In genomic region chr20:31951203-31951529, GRCh38 we compare ENCODE assay signal across 1 cellular context.
TF ChIP-seq lines count a peak whose summit lies in the region.

No MANE protein-coding gene starts in this region.

TF ChIP-seq in HepG2, 621 proteins besides CTCF, POLR2A, EP300 and RAD21 (continues in another document):
- TF ChIP-seq ZNF20 (CRISPR knock-in tag; IDR thresholded peaks at IDR 0.05) (0 out of 2 replicates have a peak, but pooled peaks have one; percentile 14), HNF4G (IDR thresholded peaks at IDR 0.05; ENCODE audit: borderline replicate concordance, low read depth, low read length) (no peak), HNF4G (CRISPR knock-in tag; IDR thresholded peaks at IDR 0.05; ENCODE audit: borderline replicate concordance, low read depth) (no peak), ZNF703 (CRISPR knock-in tag; IDR thresholded peaks at IDR 0.05; ENCODE audit: borderline replicate concordance) (no peak), DMAP1 (CRISPR knock-in tag; IDR thresholded peaks at IDR 0.05) (no peak), ZNF563 (CRISPR knock-in tag; IDR thresholded peaks at IDR 0.05) (no peak), RARG (CRISPR knock-in tag; IDR thresholded peaks at IDR 0.05; ENCODE audit: low read depth) (no peak), ZNF441 (CRISPR knock-in tag; IDR thresholded peaks at IDR 0.05; ENCODE audit: borderline replicate concordance) (0 out of 2 replicates have a peak, but pooled peaks have one; percentile 2), ZBTB7A (CRISPR knock-in tag; IDR thresholded peaks at IDR 0.05) (no peak), CERS6 (CRISPR knock-in tag; IDR thresholded peaks at IDR 0.05) (no peak), JUNB (CRISPR knock-in tag; IDR thresholded peaks at IDR 0.05; ENCODE audit: borderline replicate concordance) (0 out of 2 replicates have a peak, but pooled peaks have one; percentile 11), TBX3 (IDR thresholded peaks at IDR 0.05; ENCODE audit: borderline replicate concordance) (no peak), ZNF335 (CRISPR knock-in tag; IDR thresholded peaks at IDR 0.05) (no peak), ATF7 (IDR thresholded peaks at IDR 0.05) (peak; percentile 95), ATF7 (CRISPR knock-in tag; IDR thresholded peaks at IDR 0.05) (peak; percentile 57; the same call in 1 of the 2 replicates), ZNF740 (CRISPR knock-in tag; IDR thresholded peaks at IDR 0.05) (no peak), TBL1XR1 (IDR thresholded peaks at IDR 0.05; ENCODE audit: borderline replicate concordance, low read length, partially characterized antibody) (no peak), ARID4A (CRISPR knock-in tag; IDR thresholded peaks at IDR 0.05; ENCODE audit: borderline replicate concordance) (no peak), ZNF224 (CRISPR knock-in tag; IDR thresholded peaks at IDR 0.05) (0 out of 2 replicates have a peak, but pooled peaks have one; percentile 10), ZBED4 (CRISPR knock-in tag; IDR thresholded peaks at IDR 0.05; ENCODE audit: borderline replicate concordance) (no peak), NONO (IDR thresholded peaks at IDR 0.05) (no peak), NONO (CRISPR knock-in tag; conservative IDR thresholded peaks at IDR 0.05) (no peak), TAF15 (IDR thresholded peaks at IDR 0.05; ENCODE audit: low read depth, low read length, poor library complexity, severe bottlenecking) (no peak), TOPORS (CRISPR knock-in tag; IDR thresholded peaks at IDR 0.05) (no peak), ZNF253 (CRISPR knock-in tag; IDR thresholded peaks at IDR 0.05; ENCODE audit: borderline replicate concordance) (no peak), MBD4 (IDR thresholded peaks at IDR 0.05; ENCODE audit: borderline replicate concordance, low read length) (no peak), ZNF530 (CRISPR knock-in tag; IDR thresholded peaks at IDR 0.05; ENCODE audit: low read depth) (no peak), ZNF713 (CRISPR knock-in tag; IDR thresholded peaks at IDR 0.05) (no peak), ZFX (CRISPR knock-in tag; IDR thresholded peaks at IDR 0.05; ENCODE audit: low read depth) (no peak), RFX5 (IDR thresholded peaks at IDR 0.05; ENCODE audit: low read depth, low read length) (no peak), ZNF878 (CRISPR knock-in tag; IDR thresholded peaks at IDR 0.05) (no peak), ZNF550 (CRISPR knock-in tag; IDR thresholded peaks at IDR 0.05; ENCODE audit: borderline replicate concordance) (no peak)
- TF ChIP-seq, protein P1, sequence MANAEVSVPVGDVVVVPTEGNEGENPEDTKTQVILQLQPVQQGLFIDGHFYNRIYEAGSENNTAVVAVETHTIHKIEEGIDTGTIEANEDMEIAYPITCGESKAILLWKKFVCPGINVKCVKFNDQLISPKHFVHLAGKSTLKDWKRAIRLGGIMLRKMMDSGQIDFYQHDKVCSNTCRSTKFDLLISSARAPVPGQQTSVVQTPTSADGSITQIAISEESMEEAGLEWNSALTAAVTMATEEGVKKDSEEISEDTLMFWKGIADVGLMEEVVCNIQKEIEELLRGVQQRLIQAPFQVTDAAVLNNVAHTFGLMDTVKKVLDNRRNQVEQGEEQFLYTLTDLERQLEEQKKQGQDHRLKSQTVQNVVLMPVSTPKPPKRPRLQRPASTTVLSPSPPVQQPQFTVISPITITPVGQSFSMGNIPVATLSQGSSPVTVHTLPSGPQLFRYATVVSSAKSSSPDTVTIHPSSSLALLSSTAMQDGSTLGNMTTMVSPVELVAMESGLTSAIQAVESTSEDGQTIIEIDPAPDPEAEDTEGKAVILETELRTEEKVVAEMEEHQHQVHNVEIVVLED (CRISPR knock-in tag; IDR thresholded peaks at IDR 0.05; ENCODE audit: borderline replicate concordance) = no peak
- TF ChIP-seq, protein P2, sequence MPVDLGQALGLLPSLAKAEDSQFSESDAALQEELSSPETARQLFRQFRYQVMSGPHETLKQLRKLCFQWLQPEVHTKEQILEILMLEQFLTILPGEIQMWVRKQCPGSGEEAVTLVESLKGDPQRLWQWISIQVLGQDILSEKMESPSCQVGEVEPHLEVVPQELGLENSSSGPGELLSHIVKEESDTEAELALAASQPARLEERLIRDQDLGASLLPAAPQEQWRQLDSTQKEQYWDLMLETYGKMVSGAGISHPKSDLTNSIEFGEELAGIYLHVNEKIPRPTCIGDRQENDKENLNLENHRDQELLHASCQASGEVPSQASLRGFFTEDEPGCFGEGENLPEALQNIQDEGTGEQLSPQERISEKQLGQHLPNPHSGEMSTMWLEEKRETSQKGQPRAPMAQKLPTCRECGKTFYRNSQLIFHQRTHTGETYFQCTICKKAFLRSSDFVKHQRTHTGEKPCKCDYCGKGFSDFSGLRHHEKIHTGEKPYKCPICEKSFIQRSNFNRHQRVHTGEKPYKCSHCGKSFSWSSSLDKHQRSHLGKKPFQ (CRISPR knock-in tag; IDR thresholded peaks at IDR 0.05; ENCODE audit: insufficient replicate concordance) = peak; percentile 59
- TF ChIP-seq, protein P3, sequence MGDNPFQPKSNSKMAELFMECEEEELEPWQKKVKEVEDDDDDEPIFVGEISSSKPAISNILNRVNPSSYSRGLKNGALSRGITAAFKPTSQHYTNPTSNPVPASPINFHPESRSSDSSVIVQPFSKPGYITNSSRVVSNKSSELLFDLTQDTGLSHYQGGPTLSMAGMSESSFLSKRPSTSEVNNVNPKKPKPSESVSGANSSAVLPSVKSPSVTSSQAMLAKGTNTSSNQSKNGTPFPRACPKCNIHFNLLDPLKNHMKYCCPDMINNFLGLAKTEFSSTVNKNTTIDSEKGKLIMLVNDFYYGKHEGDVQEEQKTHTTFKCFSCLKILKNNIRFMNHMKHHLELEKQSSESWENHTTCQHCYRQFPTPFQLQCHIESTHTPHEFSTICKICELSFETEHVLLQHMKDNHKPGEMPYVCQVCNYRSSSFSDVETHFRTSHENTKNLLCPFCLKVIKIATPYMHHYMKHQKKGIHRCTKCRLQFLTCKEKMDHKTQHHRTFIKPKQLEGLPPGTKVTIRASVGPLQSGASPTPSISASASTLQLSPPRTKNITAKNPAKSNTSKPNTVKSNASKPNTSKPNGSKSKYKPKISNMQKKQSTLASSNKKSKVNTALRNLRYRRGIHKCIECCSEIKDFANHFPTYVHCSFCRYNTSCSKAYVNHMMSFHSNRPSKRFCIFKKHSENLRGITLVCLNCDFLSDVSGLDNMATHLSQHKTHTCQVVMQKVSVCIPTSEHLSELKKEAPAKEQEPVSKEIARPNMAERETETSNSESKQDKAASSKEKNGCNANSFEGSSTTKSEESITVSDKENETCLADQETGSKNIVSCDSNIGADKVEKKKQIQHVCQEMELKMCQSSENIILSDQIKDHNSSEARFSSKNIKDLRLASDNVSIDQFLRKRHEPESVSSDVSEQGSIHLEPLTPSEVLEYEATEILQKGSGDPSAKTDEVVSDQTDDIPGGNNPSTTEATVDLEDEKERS (CRISPR knock-in tag; IDR thresholded peaks at IDR 0.05) = no peak
- TF ChIP-seq, protein P4, sequence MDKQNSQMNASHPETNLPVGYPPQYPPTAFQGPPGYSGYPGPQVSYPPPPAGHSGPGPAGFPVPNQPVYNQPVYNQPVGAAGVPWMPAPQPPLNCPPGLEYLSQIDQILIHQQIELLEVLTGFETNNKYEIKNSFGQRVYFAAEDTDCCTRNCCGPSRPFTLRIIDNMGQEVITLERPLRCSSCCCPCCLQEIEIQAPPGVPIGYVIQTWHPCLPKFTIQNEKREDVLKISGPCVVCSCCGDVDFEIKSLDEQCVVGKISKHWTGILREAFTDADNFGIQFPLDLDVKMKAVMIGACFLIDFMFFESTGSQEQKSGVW (CRISPR knock-in tag; IDR thresholded peaks at IDR 0.05; ENCODE audit: borderline replicate concordance) = 0 out of 2 replicates have a peak, but pooled peaks have one; percentile 27
- TF ChIP-seq, protein P5, sequence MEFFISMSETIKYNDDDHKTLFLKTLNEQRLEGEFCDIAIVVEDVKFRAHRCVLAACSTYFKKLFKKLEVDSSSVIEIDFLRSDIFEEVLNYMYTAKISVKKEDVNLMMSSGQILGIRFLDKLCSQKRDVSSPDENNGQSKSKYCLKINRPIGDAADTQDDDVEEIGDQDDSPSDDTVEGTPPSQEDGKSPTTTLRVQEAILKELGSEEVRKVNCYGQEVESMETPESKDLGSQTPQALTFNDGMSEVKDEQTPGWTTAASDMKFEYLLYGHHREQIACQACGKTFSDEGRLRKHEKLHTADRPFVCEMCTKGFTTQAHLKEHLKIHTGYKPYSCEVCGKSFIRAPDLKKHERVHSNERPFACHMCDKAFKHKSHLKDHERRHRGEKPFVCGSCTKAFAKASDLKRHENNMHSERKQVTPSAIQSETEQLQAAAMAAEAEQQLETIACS (CRISPR knock-in tag; IDR thresholded peaks at IDR 0.05) = no peak
- TF ChIP-seq, protein P6, sequence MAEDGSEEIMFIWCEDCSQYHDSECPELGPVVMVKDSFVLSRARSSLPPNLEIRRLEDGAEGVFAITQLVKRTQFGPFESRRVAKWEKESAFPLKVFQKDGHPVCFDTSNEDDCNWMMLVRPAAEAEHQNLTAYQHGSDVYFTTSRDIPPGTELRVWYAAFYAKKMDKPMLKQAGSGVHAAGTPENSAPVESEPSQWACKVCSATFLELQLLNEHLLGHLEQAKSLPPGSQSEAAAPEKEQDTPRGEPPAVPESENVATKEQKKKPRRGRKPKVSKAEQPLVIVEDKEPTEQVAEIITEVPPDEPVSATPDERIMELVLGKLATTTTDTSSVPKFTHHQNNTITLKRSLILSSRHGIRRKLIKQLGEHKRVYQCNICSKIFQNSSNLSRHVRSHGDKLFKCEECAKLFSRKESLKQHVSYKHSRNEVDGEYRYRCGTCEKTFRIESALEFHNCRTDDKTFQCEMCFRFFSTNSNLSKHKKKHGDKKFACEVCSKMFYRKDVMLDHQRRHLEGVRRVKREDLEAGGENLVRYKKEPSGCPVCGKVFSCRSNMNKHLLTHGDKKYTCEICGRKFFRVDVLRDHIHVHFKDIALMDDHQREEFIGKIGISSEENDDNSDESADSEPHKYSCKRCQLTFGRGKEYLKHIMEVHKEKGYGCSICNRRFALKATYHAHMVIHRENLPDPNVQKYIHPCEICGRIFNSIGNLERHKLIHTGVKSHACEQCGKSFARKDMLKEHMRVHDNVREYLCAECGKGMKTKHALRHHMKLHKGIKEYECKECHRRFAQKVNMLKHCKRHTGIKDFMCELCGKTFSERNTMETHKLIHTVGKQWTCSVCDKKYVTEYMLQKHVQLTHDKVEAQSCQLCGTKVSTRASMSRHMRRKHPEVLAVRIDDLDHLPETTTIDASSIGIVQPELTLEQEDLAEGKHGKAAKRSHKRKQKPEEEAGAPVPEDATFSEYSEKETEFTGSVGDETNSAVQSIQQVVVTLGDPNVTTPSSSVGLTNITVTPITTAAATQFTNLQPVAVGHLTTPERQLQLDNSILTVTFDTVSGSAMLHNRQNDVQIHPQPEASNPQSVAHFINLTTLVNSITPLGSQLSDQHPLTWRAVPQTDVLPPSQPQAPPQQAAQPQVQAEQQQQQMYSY (CRISPR knock-in tag; IDR thresholded peaks at IDR 0.05) = no peak
